In the genomic region with DNA sequence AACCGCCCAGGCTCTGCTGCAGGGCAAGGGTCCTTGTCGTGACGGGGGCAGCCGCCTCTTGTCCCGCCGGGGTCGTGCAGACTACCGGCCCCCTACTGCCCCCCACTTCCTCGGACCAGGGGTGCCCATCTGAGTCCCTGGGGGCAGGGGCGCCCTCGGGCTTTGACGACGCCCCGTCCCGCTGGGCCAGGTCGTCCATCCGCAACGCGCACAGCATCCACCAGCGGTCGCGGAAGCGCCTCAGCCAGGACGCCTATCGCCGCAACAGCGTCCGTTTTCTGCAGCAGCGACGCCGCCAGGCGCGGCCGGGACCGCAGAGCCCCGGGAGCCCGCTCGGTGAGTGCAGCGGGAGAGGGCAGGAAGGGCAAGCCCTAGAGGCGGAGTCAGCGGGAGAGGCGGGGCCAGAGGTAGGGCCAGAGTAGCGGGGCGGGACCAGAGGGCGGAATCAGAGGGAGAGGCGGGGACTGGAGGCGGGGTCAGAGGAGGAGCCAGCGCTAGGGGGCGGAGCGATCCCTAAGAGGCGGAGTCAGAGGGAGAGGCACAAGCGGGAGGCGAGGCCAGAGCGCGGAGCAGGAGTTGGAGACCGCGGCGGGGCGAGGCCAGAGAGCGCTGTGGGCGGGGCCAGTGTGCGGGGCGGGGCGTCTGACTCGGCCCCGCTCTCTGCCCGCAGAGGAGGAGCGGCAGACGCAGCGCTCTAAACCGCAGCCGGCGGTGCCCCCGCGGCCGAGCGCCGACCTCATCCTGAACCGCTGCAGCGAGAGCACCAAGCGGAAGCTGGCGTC, we compare ENCODE assay signal across 8 cellular contexts. TPM values are rescaled to one million over a fixed set of nuclear protein-coding genes. Genes with fewer than 3 reads are reported as not detected.
DNase-seq lines count a peak whose midpoint lies in the region; ATAC-seq lines count a peak whose summit lies in the region.
"Not testable (repeated sequence)": the region's sequence is repeated elsewhere in the genome, so short reads cannot be mapped to it uniquely, and the experiment has no call there.

No MANE protein-coding gene starts in this region.

- H3K36me3 ChIP-seq in BLaER1 = not testable (repeated sequence)

- peak; percentile 87 for DNase-seq in NCI-H69 (lab: John Stamatoyannopoulos, UW)
- DNase-seq in activated CD4-positive, alpha-beta T cell treated with anti-CD3 and anti-CD28 coated beads for 48 hours = peak; percentile 96
- DNase-seq in central memory CD4-positive, alpha-beta T cell = peak; percentile 97
- peak; percentile 95 to 99 for DNase-seq in left colon
- peak; percentile 89 to 94 for DNase-seq in stimulated activated CD4-positive, alpha-beta T cell treated with anti-CD3 and anti-CD28 coated beads, Interleukin-15, amount 100 ng/mL, for 48 hours (ENCODE audit: low read depth in 2 of 2)

- not testable (repeated sequence) for H3K27ac ChIP-seq in BLaER1

- peak overlapping the region; percentile 47; the same call in 1 of the 2 replicates for H3K4me3 ChIP-seq in BLaER1

- H3K9me3 ChIP-seq in BLaER1 = not testable (repeated sequence)

- not testable (repeated sequence) for H3K9ac ChIP-seq in BLaER1

- not testable (repeated sequence) for H3K27me3 ChIP-seq in BLaER1

- H3K4me2 ChIP-seq in BLaER1 = not testable (repeated sequence)

- intact Hi-C loops in left colon (cut with DNase I, micrococcal nuclease) = not testable (repeated sequence)

- H4K20me1 ChIP-seq in BLaER1 = not testable (repeated sequence)

- H3K4me1 ChIP-seq in BLaER1 = not testable (repeated sequence)

- ATAC-seq in GM21390 (IDR thresholded peaks at IDR 0.05; ENCODE audit: unreplicated experiment) (peak; percentile 85), HG03565 (IDR thresholded peaks at IDR 0.05; ENCODE audit: unreplicated experiment) (peak; percentile 79), left colon (peak; percentile 94)

RNA-seq across cellular contexts. Expression of a gene that starts 14.7 kb away (rescaled TPM):
- 1 to 10 TPM; 2.9 to 4.4 TPM for total RNA-seq in left colon
